Comparison of ENCODE assay signal across 1 cellular context in the genomic region with DNA sequence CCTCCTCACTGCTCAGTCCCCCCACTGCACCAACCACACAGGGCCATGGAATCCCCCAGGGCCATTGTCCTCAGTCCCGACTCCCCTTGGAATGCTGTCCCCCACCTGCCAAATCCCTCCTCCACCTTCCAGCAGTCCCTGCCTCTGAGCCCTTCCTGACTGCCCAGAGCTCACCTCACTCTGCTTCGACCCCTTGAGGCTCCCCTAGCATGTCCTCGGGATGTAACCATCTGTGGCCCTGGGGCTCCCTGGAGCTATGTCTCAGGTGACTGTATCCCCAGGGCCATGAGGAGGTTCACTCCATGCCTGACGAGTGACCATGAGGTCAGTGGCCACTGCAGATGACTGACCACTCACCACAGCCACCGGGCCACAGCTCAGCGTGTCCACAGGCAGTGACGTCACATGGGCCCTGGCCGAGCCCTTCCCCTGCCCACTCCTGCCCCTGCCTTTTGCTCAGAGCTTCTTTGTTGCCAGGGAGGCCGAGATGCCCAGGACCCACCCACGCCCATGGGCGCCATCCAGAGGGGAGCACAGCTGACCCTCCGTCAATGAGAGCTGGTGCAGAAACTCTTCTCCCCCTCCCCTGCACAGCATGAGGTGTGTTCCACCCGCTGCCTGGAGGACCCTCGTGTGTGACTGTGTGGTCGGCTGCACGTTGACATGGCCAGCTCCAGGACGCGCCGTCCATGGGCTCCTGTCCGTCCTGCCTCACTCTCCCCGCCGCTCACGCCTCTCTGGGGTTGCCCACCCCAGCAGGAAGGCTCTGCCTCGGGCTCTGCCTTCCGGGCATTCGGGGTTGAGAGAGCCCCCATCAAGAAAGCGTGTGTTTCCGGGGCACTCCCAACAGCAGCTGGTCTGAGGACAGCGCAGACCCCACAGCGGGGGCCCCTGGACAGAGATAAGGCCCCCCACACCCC.
A peak's percentile ranks its signal among the peaks of the same experiment; 100 is the strongest.
TF ChIP-seq lines count a peak whose summit lies in the region.

No MANE protein-coding gene starts in this region.

TF ChIP-seq in HepG2, 621 proteins besides CTCF, POLR2A, EP300 and RAD21 (continued from another document):
- TF ChIP-seq, protein P1, sequence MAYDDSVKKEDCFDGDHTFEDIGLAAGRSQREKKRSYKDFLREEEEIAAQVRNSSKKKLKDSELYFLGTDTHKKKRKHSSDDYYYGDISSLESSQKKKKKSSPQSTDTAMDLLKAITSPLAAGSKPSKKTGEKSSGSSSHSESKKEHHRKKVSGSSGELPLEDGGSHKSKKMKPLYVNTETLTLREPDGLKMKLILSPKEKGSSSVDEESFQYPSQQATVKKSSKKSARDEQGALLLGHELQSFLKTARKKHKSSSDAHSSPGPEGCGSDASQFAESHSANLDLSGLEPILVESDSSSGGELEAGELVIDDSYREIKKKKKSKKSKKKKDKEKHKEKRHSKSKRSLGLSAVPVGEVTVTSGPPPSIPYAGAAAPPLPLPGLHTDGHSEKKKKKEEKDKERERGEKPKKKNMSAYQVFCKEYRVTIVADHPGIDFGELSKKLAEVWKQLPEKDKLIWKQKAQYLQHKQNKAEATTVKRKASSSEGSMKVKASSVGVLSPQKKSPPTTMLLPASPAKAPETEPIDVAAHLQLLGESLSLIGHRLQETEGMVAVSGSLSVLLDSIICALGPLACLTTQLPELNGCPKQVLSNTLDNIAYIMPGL (CRISPR knock-in tag; IDR thresholded peaks at IDR 0.05; ENCODE audit: borderline replicate concordance in 1 of 2, low read depth in 1 of 2) = no peak
- TF ChIP-seq TBL1XR1 (IDR thresholded peaks at IDR 0.05; ENCODE audit: borderline replicate concordance, low read length, partially characterized antibody) (no peak), NR2C2 (CRISPR knock-in tag; IDR thresholded peaks at IDR 0.05; ENCODE audit: borderline replicate concordance) (no peak), ZNF253 (CRISPR knock-in tag; IDR thresholded peaks at IDR 0.05; ENCODE audit: borderline replicate concordance) (peak; percentile 78; the same call in 1 of the 2 replicates), ZNF263 (CRISPR knock-in tag; IDR thresholded peaks at IDR 0.05) (0 out of 2 replicates have a peak, but pooled peaks have one; percentile 8), ZNF441 (CRISPR knock-in tag; IDR thresholded peaks at IDR 0.05; ENCODE audit: borderline replicate concordance) (peak; percentile 22; the same call in 1 of the 2 replicates), ATF7-NPFF (CRISPR knock-in tag; IDR thresholded peaks at IDR 0.05; ENCODE audit: low read depth) (no peak; the same call in 1 of the 2 replicates), SIX4 (CRISPR knock-in tag; IDR thresholded peaks at IDR 0.05) (no peak), JUND (CRISPR knock-in tag; IDR thresholded peaks at IDR 0.05) (no peak), MEIS1 (CRISPR knock-in tag; IDR thresholded peaks at IDR 0.05; ENCODE audit: borderline replicate concordance) (0 out of 2 replicates have a peak, but pooled peaks have one; percentile 15), ZNF264 (CRISPR knock-in tag; IDR thresholded peaks at IDR 0.05) (no peak), WIZ (CRISPR knock-in tag; IDR thresholded peaks at IDR 0.05) (no peak), GZF1 (CRISPR knock-in tag; IDR thresholded peaks at IDR 0.05) (no peak), GABPB1 (CRISPR knock-in tag; IDR thresholded peaks at IDR 0.05) (peak; percentile 22; the same call in 1 of the 2 replicates), ZNF121 (CRISPR knock-in tag; IDR thresholded peaks at IDR 0.05) (0 out of 2 replicates have a peak, but pooled peaks have one; percentile 3), ZFP36L1 (CRISPR knock-in tag; IDR thresholded peaks at IDR 0.05) (no peak)
- TF ChIP-seq, protein P2, sequence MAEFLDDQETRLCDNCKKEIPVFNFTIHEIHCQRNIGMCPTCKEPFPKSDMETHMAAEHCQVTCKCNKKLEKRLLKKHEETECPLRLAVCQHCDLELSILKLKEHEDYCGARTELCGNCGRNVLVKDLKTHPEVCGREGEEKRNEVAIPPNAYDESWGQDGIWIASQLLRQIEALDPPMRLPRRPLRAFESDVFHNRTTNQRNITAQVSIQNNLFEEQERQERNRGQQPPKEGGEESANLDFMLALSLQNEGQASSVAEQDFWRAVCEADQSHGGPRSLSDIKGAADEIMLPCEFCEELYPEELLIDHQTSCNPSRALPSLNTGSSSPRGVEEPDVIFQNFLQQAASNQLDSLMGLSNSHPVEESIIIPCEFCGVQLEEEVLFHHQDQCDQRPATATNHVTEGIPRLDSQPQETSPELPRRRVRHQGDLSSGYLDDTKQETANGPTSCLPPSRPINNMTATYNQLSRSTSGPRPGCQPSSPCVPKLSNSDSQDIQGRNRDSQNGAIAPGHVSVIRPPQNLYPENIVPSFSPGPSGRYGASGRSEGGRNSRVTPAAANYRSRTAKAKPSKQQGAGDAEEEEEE (CRISPR knock-in tag; IDR thresholded peaks at IDR 0.05; ENCODE audit: borderline replicate concordance) = no peak
- TF ChIP-seq, protein P3, sequence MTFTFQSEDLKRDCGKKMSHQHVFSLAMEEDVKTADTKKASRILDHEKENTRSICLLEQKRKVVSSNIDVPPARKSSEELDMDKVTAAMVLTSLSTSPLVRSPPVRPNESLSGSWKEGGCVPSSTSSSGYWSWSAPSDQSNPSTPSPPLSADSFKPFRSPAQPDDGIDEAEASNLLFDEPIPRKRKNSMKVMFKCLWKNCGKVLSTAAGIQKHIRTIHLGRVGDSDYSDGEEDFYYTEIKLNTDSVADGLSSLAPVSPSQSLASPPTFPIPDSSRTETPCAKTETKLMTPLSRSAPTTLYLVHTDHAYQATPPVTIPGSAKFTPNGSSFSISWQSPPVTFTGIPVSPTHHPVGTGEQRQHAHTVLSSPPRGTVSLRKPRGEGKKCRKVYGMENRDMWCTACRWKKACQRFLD (CRISPR knock-in tag; IDR thresholded peaks at IDR 0.05; ENCODE audit: borderline replicate concordance) = no peak
- TF ChIP-seq, protein P4, sequence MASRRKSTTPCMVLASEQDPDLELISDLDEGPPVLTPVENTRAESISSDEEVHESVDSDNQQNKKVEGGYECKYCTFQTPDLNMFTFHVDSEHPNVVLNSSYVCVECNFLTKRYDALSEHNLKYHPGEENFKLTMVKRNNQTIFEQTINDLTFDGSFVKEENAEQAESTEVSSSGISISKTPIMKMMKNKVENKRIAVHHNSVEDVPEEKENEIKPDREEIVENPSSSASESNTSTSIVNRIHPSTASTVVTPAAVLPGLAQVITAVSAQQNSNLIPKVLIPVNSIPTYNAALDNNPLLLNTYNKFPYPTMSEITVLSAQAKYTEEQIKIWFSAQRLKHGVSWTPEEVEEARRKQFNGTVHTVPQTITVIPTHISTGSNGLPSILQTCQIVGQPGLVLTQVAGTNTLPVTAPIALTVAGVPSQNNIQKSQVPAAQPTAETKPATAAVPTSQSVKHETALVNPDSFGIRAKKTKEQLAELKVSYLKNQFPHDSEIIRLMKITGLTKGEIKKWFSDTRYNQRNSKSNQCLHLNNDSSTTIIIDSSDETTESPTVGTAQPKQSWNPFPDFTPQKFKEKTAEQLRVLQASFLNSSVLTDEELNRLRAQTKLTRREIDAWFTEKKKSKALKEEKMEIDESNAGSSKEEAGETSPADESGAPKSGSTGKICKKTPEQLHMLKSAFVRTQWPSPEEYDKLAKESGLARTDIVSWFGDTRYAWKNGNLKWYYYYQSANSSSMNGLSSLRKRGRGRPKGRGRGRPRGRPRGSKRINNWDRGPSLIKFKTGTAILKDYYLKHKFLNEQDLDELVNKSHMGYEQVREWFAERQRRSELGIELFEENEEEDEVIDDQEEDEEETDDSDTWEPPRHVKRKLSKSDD (CRISPR knock-in tag; IDR thresholded peaks at IDR 0.05; ENCODE audit: low read depth) = no peak
